In genomic region chr11:116454020-116454645, GRCh38 we compare ENCODE assay signal across 8 cellular contexts.
DNase-seq lines count a peak whose midpoint lies in the region; ATAC-seq and TF ChIP-seq lines count a peak whose summit lies in the region.

No MANE protein-coding gene starts in this region.

- H3K9me3 ChIP-seq in OCI-LY1 (ENCODE audit: low read length) = no peaks in the 10 kb centered on the region

- peak; percentile 50 for TF ChIP-seq CTCF in OCI-LY1 (IDR thresholded peaks at IDR 0.05; ENCODE audit: low read length)

- H3K27ac ChIP-seq in OCI-LY1 (ENCODE audit: low read depth, low read length, poor library complexity, severe bottlenecking) = no peak overlapping the region

- no peaks in the 10 kb centered on the region for H3F3A ChIP-seq in OCI-LY1 (ENCODE audit: insufficient read depth, low read length)

- ATAC-seq in HG02981 (IDR thresholded peaks at IDR 0.05; ENCODE audit: unreplicated experiment) = no peak

- H4K20me1 ChIP-seq in OCI-LY1 (ENCODE audit: insufficient read depth, low read length) = no peaks in the 10 kb centered on the region

- no peak overlapping the region for H2AFZ ChIP-seq in OCI-LY1 (ENCODE audit: low read length)

- no peaks in the 10 kb centered on the region for H3K27me3 ChIP-seq in OCI-LY1 (ENCODE audit: insufficient read depth, low read length)

- no peak overlapping the region for H3K9ac ChIP-seq in OCI-LY1 (ENCODE audit: low read length)

- DNase-seq in COR-L47 (lab: John Stamatoyannopoulos, UW) = peak; percentile 54
- peak; percentile 21 for DNase-seq in H4 (ENCODE audit: low spot score)
- DNase-seq in dermis blood vessel endothelial cell = peak; percentile 81
- peak; percentile 44 for DNase-seq in midbrain (lab: John Stamatoyannopoulos, UW)
- DNase-seq in activated CD4-positive, CD25-positive, alpha-beta regulatory T cell treated with anti-CD3 and anti-CD28 coated beads, Interleukin-2, amount 50 U/mL, for 72 hours = no peak
- DNase-seq in activated gamma-delta T cell treated with Interleukin-2 at 50 U/mL for 16 hours = no peak

- no peak overlapping the region for H3K4me3 ChIP-seq in OCI-LY1 (ENCODE audit: low read depth, low read length, poor library complexity, severe bottlenecking)

- no peaks in the 10 kb centered on the region for H3K4me1 ChIP-seq in OCI-LY1 (ENCODE audit: insufficient read depth, low read length, severe bottlenecking)

- no peaks in the 10 kb centered on the region for H3K36me3 ChIP-seq in OCI-LY1 (ENCODE audit: insufficient read depth, low read length)

- H3K9me2 ChIP-seq in OCI-LY1 (ENCODE audit: low read depth, low read length) = no peaks in the 10 kb centered on the region

- H3K4me2 ChIP-seq in OCI-LY1 (ENCODE audit: low read length) = no peak overlapping the region

- H3K79me2 ChIP-seq in OCI-LY1 (ENCODE audit: insufficient read depth, low read length) = no peaks in the 10 kb centered on the region

Comparison
In these comparisons a context has a peak if more than half of its experiments do, and no peak if none do; other contexts are left out.
1. DNase-seq: peak in COR-L47 (single experiment), H4 (single experiment), dermis blood vessel endothelial cell (single experiment) and midbrain (single experiment); none in activated CD4-positive, CD25-positive, alpha-beta regulatory T cell treated with anti-CD3 and anti-CD28 coated beads, Interleukin-2, amount 50 U/mL, for 72 hours (single experiment) and activated gamma-delta T cell treated with Interleukin-2 at 50 U/mL for 16 hours (single experiment).